ENCODE assay signal across 27 cellular contexts in genomic region chr14:25820368-25820767, GRCh38.
A peak's percentile ranks its signal among the peaks of the same experiment; 100 is the strongest.
DNase-seq lines count a peak whose midpoint lies in the region; ATAC-seq, FAIRE-seq and TF ChIP-seq lines count a peak whose summit lies in the region.
"Had no signal": no experiment of that assay in that cellular context is flagged by ENCODE, and none has a peak within 500 bp of the region (broad histone marks: within the 10 kb centered on the region; RNA-seq: fewer than 3 reads in every experiment).

No MANE protein-coding gene starts in this region.

- peak; percentile 32 for FAIRE-seq in bronchial epithelial cell (lab: Jason Lieb, UNC)
- FAIRE-seq: A204.1, A549, D721Med had no signal

- no peaks in the 10 kb centered on the region for H3K27me3 ChIP-seq in bronchial epithelial cell (ENCODE audit: control insufficient read depth, insufficient read depth, low read length)
- H3K27me3 ChIP-seq: BE2C; BLaER1; BLaER1 treated with 17β-estradiol and CSF1 and Interleukin-3, amounts not matched to agents 10 nM and 100 nM had no signal

- no peak overlapping the region for H3K4me3 ChIP-seq in bronchial epithelial cell (ENCODE audit: low read depth, low read length)
- H3K4me3 ChIP-seq: A549; BLaER1; BLaER1 treated with 17β-estradiol and CSF1 and Interleukin-3, amounts not matched to agents 10 nM and 100 nM had no signal

- no peaks in the 10 kb centered on the region for H3K36me3 ChIP-seq in bronchial epithelial cell (ENCODE audit: control insufficient read depth, insufficient read depth, low read length)
- H3K36me3 ChIP-seq: BE2C; BLaER1; BLaER1 treated with 17β-estradiol and CSF1 and Interleukin-3, amounts not matched to agents 10 nM and 100 nM had no signal

- no peak for TF ChIP-seq CTCF in bronchial epithelial cell (IDR thresholded peaks at IDR 0.05; ENCODE audit: insufficient read depth, low read length, severe bottlenecking)

- no peak for ATAC-seq in HG02870 (IDR thresholded peaks at IDR 0.05; ENCODE audit: unreplicated experiment)
- ATAC-seq: A549; CD8-positive, alpha-beta T cell had no signal

- no peak for DNase-seq in bronchial epithelial cell (ENCODE audit: low read depth)
- DNase-seq: 8988T; ACHN; AML-193; BE2C; C1 segment of cervical spinal cord; Caco-2; Calu3; CD4-positive, alpha-beta memory T cell; CD4-positive, alpha-beta T cell; CD4-positive, CD25-positive, alpha-beta regulatory T cell; CD8-positive, alpha-beta memory T cell; CD8-positive, alpha-beta T cell; COR-L47; DMS 273 treated with DMSO at 0.1 percent for 48 hours; DMS153; DMS53; DMS79; DMS79 treated with DMSO at 0.1 percent for 48 hours; DND-41; EL had no signal
